8 cellular contexts compared by ENCODE assay signal in the genomic region with DNA sequence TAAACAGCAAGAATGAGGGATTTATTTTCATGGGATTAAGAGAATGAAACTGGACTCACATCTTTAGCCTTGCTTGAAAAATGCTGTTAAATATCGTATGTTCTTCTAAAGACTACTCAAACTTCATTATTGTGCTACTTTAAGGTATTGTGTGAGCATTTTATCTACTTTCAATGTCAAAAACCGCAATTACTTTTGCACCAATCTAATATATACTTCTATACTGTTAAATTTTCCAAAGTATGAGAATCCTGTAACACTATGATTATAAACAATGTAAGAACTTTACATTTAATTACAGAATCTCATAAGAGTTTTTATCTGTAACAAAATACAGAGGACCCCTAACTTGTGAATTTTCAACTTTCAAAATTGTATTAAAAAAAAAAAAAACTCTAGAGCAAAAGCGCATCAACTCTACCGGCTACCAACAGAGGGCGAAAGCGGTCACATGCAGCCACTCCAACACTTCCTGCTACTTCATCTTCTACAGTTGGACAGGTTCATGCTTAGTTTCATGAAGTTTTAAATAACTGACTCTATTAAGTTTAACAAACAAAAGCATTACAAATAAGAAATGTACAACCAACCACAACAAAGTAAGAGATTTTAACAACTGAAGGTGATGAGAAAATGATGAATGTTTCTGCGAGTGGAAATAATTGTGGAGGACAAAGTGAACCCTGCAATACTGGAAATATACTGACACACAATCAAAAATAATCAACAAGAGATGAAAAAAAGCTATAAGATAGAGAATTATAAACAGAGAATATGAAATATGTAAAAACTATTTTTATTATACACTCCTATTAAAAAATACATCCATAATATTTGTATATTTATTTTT.
DNase-seq lines count a peak whose midpoint lies in the region; ATAC-seq and TF ChIP-seq lines count a peak whose summit lies in the region.

No MANE protein-coding gene starts in this region.

- intact Hi-C loops in heart left ventricle (cut with DNase I) (loop anchor here in 1 of 10 donors (10.0 kb wide), 1 partner anchor 58 kb away; no protein-coding TSS in a partner anchor), Right ventricle myocardium superior (cut with DNase I) (no loop called here), sigmoid colon (cut with DNase I) (no loop called here)

- H3K9me3 ChIP-seq in heart left ventricle = no peaks in the 10 kb centered on the region
- no peaks in the 10 kb centered on the region for H3K9me3 ChIP-seq in sigmoid colon

- H3K4me1 ChIP-seq in heart left ventricle (peaks cover 7 to 66% (median 41%) of the 10 kb centered on the region in 12 donors), sigmoid colon (peaks cover 0 to 41% (median 29%) of the 10 kb centered on the region in 4 donors)

- ATAC-seq in heart left ventricle = no peak
- no peak for ATAC-seq in Right ventricle myocardium superior (ENCODE audit: poor library complexity)
- no peak for ATAC-seq in HG03521 (IDR thresholded peaks at IDR 0.05; ENCODE audit: unreplicated experiment)

- H3K27me3 ChIP-seq in heart left ventricle (no peaks in the 10 kb centered on the region), sigmoid colon (no peaks in the 10 kb centered on the region)

- no peaks in the 10 kb centered on the region for H3K36me3 ChIP-seq in heart left ventricle
- no peaks in the 10 kb centered on the region for H3K36me3 ChIP-seq in sigmoid colon

- no peak for TF ChIP-seq POLR2A in heart left ventricle (IDR thresholded peaks at IDR 0.05)
- TF ChIP-seq POLR2A in sigmoid colon (IDR thresholded peaks at IDR 0.05) = no peak

- no peak for TF ChIP-seq EP300 in sigmoid colon (IDR thresholded peaks at IDR 0.05)

- 78 to 81% (median 80%) methylated on average over 7 of the region's 7 CpGs for whole genome bisulfite sequencing in heart left ventricle, 4 donors
- 43 to 62% methylated on average over 7 of the region's 7 CpGs for WGBS in sigmoid colon, 2 donors

- H3K4me3 ChIP-seq in heart left ventricle = no peak overlapping the region
- no peak overlapping the region for H3K4me3 ChIP-seq in sigmoid colon

- DNase-seq in heart left ventricle = peak in 4 of 5 donors; percentile 27 to 51 (median 34)
- no peak for DNase-seq in Right ventricle myocardium superior
- peak; percentile 58 for DNase-seq in NCI-H82 (lab: John Stamatoyannopoulos, UW)
- peak; percentile 59 for DNase-seq in activated CD8-positive, alpha-beta memory T cell treated with anti-CD3 and anti-CD28 coated beads, Interleukin-2, amount 50 U/mL, for 4 hours
- DNase-seq in fibroblast of peridontal ligament (ENCODE audit: extremely low read depth) = peak; percentile 51
- no peak for DNase-seq in sigmoid colon
- DNase-seq in C1 segment of cervical spinal cord (lab: John Stamatoyannopoulos, UW) = no peak

- no peak overlapping the region for H3K27ac ChIP-seq in heart left ventricle
- H3K27ac ChIP-seq in sigmoid colon = no peak overlapping the region

- TF ChIP-seq CTCF in heart left ventricle (IDR thresholded peaks at IDR 0.05) = peak; percentile 33 to 70 (median 54)
- peak in 3 of 4 experiments; percentile 34 to 46 (median 45) for TF ChIP-seq CTCF in sigmoid colon (IDR thresholded peaks at IDR 0.05)

Comparison
In these comparisons a context has a peak if more than half of its experiments do, and no peak if none do; other contexts are left out.
1. DNase-seq: peak in heart left ventricle (4 of 5), NCI-H82 (single experiment), activated CD8-positive, alpha-beta memory T cell treated with anti-CD3 and anti-CD28 coated beads, Interleukin-2, amount 50 U/mL, for 4 hours (single experiment) and fibroblast of peridontal ligament (single experiment); none in Right ventricle myocardium superior (single experiment), sigmoid colon (single experiment) and C1 segment of cervical spinal cord (0 of 14).